Comparison of ENCODE assay signal across 8 cellular contexts in genomic region chr12:53757095-53757770, GRCh38. TPM values are rescaled to one million over a fixed set of nuclear protein-coding genes. Genes with fewer than 3 reads are reported as not detected.
DNase-seq lines count a peak whose midpoint lies in the region; TF ChIP-seq lines count a peak whose summit lies in the region.

No MANE protein-coding gene starts in this region.

- H3K9ac ChIP-seq in Loucy (ENCODE audit: low read depth, low read length, poor library complexity, severe bottlenecking) (peak overlapping the region; percentile 63), skeletal muscle satellite cell (ENCODE audit: low read depth, low read length) (no peak overlapping the region)

- H3K79me2 ChIP-seq in Loucy (ENCODE audit: insufficient read depth, low read length): no peaks in the 10 kb centered on the region

- H3K27me3 ChIP-seq in GM06990 (replicated peaks; ENCODE audit: control insufficient read depth, insufficient read depth, low read length) (peaks cover 2% of the 10 kb centered on the region), H7 (ENCODE audit: control insufficient read depth, insufficient read depth, low read length) (peaks cover 47% of the 10 kb centered on the region), Loucy (ENCODE audit: insufficient read depth, low read length, poor library complexity, severe bottlenecking) (no peaks in the 10 kb centered on the region), skeletal muscle satellite cell (ENCODE audit: control insufficient read depth, insufficient read depth, low read length) (peaks cover 60% of the 10 kb centered on the region)

- H3K36me3 ChIP-seq in GM06990 (ENCODE audit: control insufficient read depth, insufficient read depth, low read length) (no peaks in the 10 kb centered on the region), H7 (replicated peaks; ENCODE audit: control insufficient read depth, insufficient read depth, low read length) (no peaks in the 10 kb centered on the region), Loucy (ENCODE audit: insufficient read depth, low read length) (no peaks in the 10 kb centered on the region), skeletal muscle satellite cell (ENCODE audit: insufficient read depth, low read length) (no peaks in the 10 kb centered on the region)

- no peaks in the 10 kb centered on the region for H3F3A ChIP-seq in Loucy (ENCODE audit: low read depth)

- H3K4me3 ChIP-seq in GM06990 (replicated peaks; ENCODE audit: low read depth, low read length) (peak overlapping the region; percentile 29), H7 (ENCODE audit: insufficient read depth, low read depth, low read length) (peak overlapping the region; percentile 22; the same call in 1 of the 2 replicates), Loucy (ENCODE audit: low read length, poor library complexity, severe bottlenecking) (peak overlapping the region; percentile 73), skeletal muscle satellite cell (ENCODE audit: low read length) (peak overlapping the region; percentile 51)

- H2AFZ ChIP-seq in Loucy (ENCODE audit: low read length): peak overlapping the region; percentile 24; the same call in 1 of the 2 replicates

- no peaks in the 10 kb centered on the region for H4K20me1 ChIP-seq in Loucy (ENCODE audit: insufficient read depth, low read length, poor library complexity, severe bottlenecking)

- H3K9me2 ChIP-seq in Loucy (replicated peaks; ENCODE audit: low read depth, low read length): no peaks in the 10 kb centered on the region

- peak; percentile 69 for DNase-seq in GM06990 (ENCODE audit: extremely low read depth, insufficient read length)
- DNase-seq in H7: peak; percentile 88
- DNase-seq in T-helper 2 cell: peak; percentile 56 to 75 (median 66)
- peak in 53 of 58 donors; percentile 14 to 87 (median 54) for DNase-seq in anterior cingulate cortex (lab: John Stamatoyannopoulos, UW)
- peak in 46 of 51 donors; percentile 14 to 86 (median 59) for DNase-seq in hypothalamus (lab: John Stamatoyannopoulos, UW)
- no peak for DNase-seq in A172 (ENCODE audit: low spot score)

- no peaks in the 10 kb centered on the region for H3K9me3 ChIP-seq in Loucy (ENCODE audit: insufficient read depth, low read depth, low read length)
- H3K9me3 ChIP-seq in skeletal muscle satellite cell (replicated peaks; ENCODE audit: low read length): no peaks in the 10 kb centered on the region

- H3K4me2 ChIP-seq in Loucy (ENCODE audit: low read depth, low read length, poor library complexity, severe bottlenecking) (peak overlapping the region; percentile 88), skeletal muscle satellite cell (ENCODE audit: low read length) (peak overlapping the region; percentile 75)

- peak; percentile 97 for TF ChIP-seq CTCF in GM06990 (IDR thresholded peaks at IDR 0.05; ENCODE audit: insufficient read depth, low read length, poor library complexity, severe bottlenecking)
- TF ChIP-seq CTCF in Loucy (conservative IDR thresholded peaks at IDR 0.05; ENCODE audit: low read length): peak; percentile 82

- H3K4me1 ChIP-seq in Loucy (ENCODE audit: insufficient read depth, low read length, poor library complexity, severe bottlenecking) (peaks cover 53% of the 10 kb centered on the region), skeletal muscle satellite cell (ENCODE audit: control insufficient read depth, insufficient read depth, low read length) (peaks cover 4% of the 10 kb centered on the region)

RNA-seq across cellular contexts. Expression of gene CISTR, which starts 5.5 kb away (rescaled TPM):
- total RNA-seq in H7 (2014; rRNA removed; shearing (Covaris generic)): not detected in 2 replicates
- not detected in 2 replicates for total RNA-seq in skeletal muscle satellite cell (2012; rRNA removed)
- total RNA-seq in A172 (2014; rRNA removed; shearing (Covaris generic)): not detected in 2 replicates

RNA-seq across cellular contexts. Expression of gene CALCOCO1, which starts 30.0 kb away (rescaled TPM):
- 17.3 and 18.7 TPM in 2 replicates for total RNA-seq in H7 (2014; rRNA removed; shearing (Covaris generic))
- 41.8 and 47.8 TPM in 2 replicates for total RNA-seq in skeletal muscle satellite cell (2012; rRNA removed)
- 36.8 and 40.2 TPM in 2 replicates for total RNA-seq in A172 (2014; rRNA removed; shearing (Covaris generic))

Comparison
In these comparisons a context has a peak if more than half of its experiments do, and no peak if none do; other contexts are left out.
1. H3K4me3 ChIP-seq: peak in every context shown above with its lines; median percentile 73 in Loucy; 51 in skeletal muscle satellite cell; 29 in GM06990; 22 in H7.